Comparison of ENCODE assay signal across 2 cellular contexts in the genomic region with DNA sequence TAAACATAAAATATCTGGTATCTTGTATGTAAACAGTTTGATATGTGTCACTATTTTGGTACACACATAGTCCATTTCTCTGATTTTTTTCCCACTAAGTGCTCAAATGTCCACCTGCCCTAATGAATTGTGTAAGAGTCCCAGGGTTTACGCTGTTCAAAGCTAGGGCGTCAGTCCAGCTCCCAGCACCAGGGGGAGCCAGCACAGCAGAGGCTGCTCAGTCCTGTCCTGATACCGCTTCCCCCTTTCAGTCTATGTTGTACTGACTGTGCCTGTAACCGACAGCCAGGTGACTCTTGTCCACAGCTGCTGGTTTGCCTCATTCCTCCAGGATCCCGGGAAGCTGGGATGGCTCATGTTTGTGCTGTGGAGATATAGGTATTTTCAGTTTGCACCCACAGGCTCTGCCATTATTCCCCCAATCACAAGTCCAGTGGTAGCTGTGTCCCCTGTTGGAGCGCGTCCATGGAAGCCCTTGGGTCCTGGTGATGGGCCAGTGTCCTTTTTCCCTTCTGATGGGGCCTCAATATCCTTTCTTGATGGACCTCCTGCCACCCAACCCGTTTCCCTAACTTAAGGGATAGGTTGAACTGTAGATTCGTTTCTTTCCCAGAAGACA.
TF ChIP-seq lines count a peak whose summit lies in the region.

No MANE protein-coding gene starts in this region.

TF ChIP-seq in GM23338, 12 proteins besides CTCF, POLR2A, EP300 and RAD21 (continues in another document):
- TF ChIP-seq, protein P1, sequence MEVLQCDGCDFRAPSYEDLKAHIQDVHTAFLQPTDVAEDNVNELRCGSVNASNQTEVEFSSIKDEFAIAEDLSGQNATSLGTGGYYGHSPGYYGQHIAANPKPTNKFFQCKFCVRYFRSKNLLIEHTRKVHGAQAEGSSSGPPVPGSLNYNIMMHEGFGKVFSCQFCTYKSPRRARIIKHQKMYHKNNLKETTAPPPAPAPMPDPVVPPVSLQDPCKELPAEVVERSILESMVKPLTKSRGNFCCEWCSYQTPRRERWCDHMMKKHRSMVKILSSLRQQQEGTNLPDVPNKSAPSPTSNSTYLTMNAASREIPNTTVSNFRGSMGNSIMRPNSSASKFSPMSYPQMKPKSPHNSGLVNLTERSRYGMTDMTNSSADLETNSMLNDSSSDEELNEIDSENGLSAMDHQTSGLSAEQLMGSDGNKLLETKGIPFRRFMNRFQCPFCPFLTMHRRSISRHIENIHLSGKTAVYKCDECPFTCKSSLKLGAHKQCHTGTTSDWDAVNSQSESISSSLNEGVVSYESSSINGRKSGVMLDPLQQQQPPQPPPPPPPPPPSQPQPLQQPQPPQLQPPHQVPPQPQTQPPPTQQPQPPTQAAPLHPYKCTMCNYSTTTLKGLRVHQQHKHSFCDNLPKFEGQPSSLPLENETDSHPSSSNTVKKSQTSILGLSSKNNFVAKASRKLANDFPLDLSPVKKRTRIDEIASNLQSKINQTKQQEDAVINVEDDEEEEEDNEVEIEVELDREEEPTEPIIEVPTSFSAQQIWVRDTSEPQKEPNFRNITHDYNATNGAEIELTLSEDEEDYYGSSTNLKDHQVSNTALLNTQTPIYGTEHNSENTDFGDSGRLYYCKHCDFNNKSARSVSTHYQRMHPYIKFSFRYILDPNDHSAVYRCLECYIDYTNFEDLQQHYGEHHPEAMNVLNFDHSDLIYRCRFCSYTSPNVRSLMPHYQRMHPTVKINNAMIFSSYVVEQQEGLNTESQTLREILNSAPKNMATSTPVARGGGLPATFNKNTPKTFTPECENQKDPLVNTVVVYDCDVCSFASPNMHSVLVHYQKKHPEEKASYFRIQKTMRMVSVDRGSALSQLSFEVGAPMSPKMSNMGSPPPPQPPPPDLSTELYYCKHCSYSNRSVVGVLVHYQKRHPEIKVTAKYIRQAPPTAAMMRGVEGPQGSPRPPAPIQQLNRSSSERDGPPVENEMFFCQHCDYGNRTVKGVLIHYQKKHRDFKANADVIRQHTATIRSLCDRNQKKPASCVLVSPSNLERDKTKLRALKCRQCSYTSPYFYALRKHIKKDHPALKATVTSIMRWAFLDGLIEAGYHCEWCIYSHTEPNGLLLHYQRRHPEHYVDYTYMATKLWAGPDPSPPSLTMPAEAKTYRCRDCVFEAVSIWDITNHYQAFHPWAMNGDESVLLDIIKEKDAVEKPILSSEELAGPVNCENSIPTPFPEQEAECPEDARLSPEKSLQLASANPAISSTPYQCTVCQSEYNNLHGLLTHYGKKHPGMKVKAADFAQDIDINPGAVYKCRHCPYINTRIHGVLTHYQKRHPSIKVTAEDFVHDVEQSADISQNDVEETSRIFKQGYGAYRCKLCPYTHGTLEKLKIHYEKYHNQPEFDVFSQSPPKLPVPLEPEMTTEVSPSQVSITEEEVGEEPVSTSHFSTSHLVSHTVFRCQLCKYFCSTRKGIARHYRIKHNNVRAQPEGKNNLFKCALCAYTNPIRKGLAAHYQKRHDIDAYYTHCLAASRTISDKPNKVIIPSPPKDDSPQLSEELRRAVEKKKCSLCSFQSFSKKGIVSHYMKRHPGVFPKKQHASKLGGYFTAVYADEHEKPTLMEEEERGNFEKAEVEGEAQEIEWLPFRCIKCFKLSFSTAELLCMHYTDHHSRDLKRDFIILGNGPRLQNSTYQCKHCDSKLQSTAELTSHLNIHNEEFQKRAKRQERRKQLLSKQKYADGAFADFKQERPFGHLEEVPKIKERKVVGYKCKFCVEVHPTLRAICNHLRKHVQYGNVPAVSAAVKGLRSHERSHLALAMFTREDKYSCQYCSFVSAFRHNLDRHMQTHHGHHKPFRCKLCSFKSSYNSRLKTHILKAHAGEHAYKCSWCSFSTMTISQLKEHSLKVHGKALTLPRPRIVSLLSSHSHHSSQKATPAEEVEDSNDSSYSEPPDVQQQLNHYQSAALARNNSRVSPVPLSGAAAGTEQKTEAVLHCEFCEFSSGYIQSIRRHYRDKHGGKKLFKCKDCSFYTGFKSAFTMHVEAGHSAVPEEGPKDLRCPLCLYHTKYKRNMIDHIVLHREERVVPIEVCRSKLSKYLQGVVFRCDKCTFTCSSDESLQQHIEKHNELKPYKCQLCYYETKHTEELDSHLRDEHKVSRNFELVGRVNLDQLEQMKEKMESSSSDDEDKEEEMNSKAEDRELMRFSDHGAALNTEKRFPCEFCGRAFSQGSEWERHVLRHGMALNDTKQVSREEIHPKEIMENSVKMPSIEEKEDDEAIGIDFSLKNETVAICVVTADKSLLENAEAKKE (CRISPR knock-in tag; IDR thresholded peaks at IDR 0.05), result no peak
- no peak for TF ChIP-seq EZH2 (IDR thresholded peaks at IDR 0.05; ENCODE audit: low read depth, unreplicated experiment)
- TF ChIP-seq CREB1 (CRISPR knock-in tag; IDR thresholded peaks at IDR 0.05; ENCODE audit: low read depth), result no peak
- TF ChIP-seq POLR2AphosphoS5 (IDR thresholded peaks at IDR 0.05; ENCODE audit: low read depth), result no peak
- no peak for TF ChIP-seq ZNF331 (CRISPR knock-in tag; IDR thresholded peaks at IDR 0.05; ENCODE audit: low read depth)
- no peak for TF ChIP-seq NANOG (IDR thresholded peaks at IDR 0.05; ENCODE audit: borderline replicate concordance)
- no peak for TF ChIP-seq ETS1 (IDR thresholded peaks at IDR 0.05)
- TF ChIP-seq JUNB (IDR thresholded peaks at IDR 0.05; ENCODE audit: unreplicated experiment), result no peak

TF ChIP-seq in SK-N-SH treated with all-trans-retinoic acid at 6 μM for 48 hours, 23 proteins besides CTCF, POLR2A, EP300 and RAD21 (continued from another document):
- TF ChIP-seq ZNF8 (CRISPR knock-in tag; IDR thresholded peaks at IDR 0.05), result no peak
- no peak for TF ChIP-seq CSDC2 (CRISPR knock-in tag; IDR thresholded peaks at IDR 0.05)
